17 cellular contexts compared by ENCODE assay signal in genomic region chrX:71990518-71990917, GRCh38.
A peak's percentile ranks its signal among the peaks of the same experiment; 100 is the strongest.
DNase-seq lines count a peak whose midpoint lies in the region; ATAC-seq and TF ChIP-seq lines count a peak whose summit lies in the region.
"Had no signal": no experiment of that assay in that cellular context is flagged by ENCODE, and none has a peak within 500 bp of the region (broad histone marks: within the 10 kb centered on the region; RNA-seq: fewer than 3 reads in every experiment).

No MANE protein-coding gene starts in this region.

- CTCF ChIA-PET in PC-3 (lab: Charles Lee): no interaction called here

- H3F3A ChIP-seq in PC-3 (ENCODE audit: low read length, unreplicated experiment): no peaks in the 10 kb centered on the region

- intact Hi-C loops in PC-3 (cut with micrococcal nuclease) (no loop called here), esophagus muscularis mucosa (cut with DNase I) (no loop called here)

- no peak overlapping the region for H2AK5ac ChIP-seq in trophoblast cell (ENCODE audit: low read length)

- H3K79me1 ChIP-seq in trophoblast cell (ENCODE audit: low read length): no peaks in the 10 kb centered on the region

- H2BK12ac ChIP-seq in trophoblast cell (ENCODE audit: low read length): no peak overlapping the region

- H3K4me1 Mint-ChIP-seq in immature natural killer cell: peaks cover 46 to 52% of the 10 kb centered on the region in 2 donors

- no peak overlapping the region for H4K12ac ChIP-seq in trophoblast cell (ENCODE audit: low read depth, low read length)

- DNase-seq in PC-3: no peak
- no peak for DNase-seq in immature natural killer cell
- DNase-seq in trophoblast cell: no peak
- DNase-seq in esophagus muscularis mucosa (ENCODE audit: extremely low spot score): no peak
- no peak for DNase-seq in occipital lobe (lab: John Stamatoyannopoulos, UW)
- DNase-seq in iPS-NIHi7 (ENCODE audit: extremely low spot score): no peak
- DNase-seq in NCI-H69 (lab: John Stamatoyannopoulos, UW): no peak
- DNase-seq: CD8-positive, alpha-beta T cell; DMS53; H9; NCI-H1417 treated with DMSO at 0.1 percent for 48 hours; NCI-H187 treated with DMSO at 0.1 percent for 48 hours; NCI-H524 treated with DMSO at 0.1 percent for 48 hours; SJCRH30 had no signal

- TF ChIP-seq CTCF in PC-3 (conservative IDR thresholded peaks at IDR 0.05; ENCODE audit: low read depth, low read length): no peak
- no peak for TF ChIP-seq CTCF in esophagus muscularis mucosa (IDR thresholded peaks at IDR 0.05)

- H2BK120ac ChIP-seq in trophoblast cell (ENCODE audit: insufficient read depth, low read length, poor library complexity): no peak overlapping the region

- H3K27me3 ChIP-seq in ACC112 (ENCODE audit: insufficient read depth, low read length) (no peaks in the 10 kb centered on the region), PC-3 (ENCODE audit: low read length) (no peaks in the 10 kb centered on the region), trophoblast cell (ENCODE audit: insufficient read depth, low read length) (no peaks in the 10 kb centered on the region), esophagus muscularis mucosa (no peaks in the 10 kb centered on the region)
- H3K27me3 ChIP-seq: SJCRH30 had no signal

- H3K79me2 ChIP-seq in ACC112 (ENCODE audit: control insufficient read depth, insufficient read depth, low read length, unreplicated experiment) (no peaks in the 10 kb centered on the region), PC-3 (ENCODE audit: low read length) (no peaks in the 10 kb centered on the region), trophoblast cell (ENCODE audit: control insufficient read depth, insufficient read depth, low read length, poor library complexity) (no peaks in the 10 kb centered on the region)

- H3K18ac ChIP-seq in trophoblast cell (ENCODE audit: low read length): no peak overlapping the region

- no peak overlapping the region for H2AFZ ChIP-seq in ACC112 (ENCODE audit: low read length, unreplicated experiment)
- no peak overlapping the region for H2AFZ ChIP-seq in PC-3 (ENCODE audit: low read length)
- H2AFZ ChIP-seq in trophoblast cell (ENCODE audit: insufficient read depth, low read length, poor library complexity): no peak overlapping the region

- H4K91ac ChIP-seq in trophoblast cell (ENCODE audit: low read depth, low read length): peak overlapping the region; percentile 38

- no peak for TF ChIP-seq EP300 in esophagus muscularis mucosa (IDR thresholded peaks at IDR 0.05)

- peaks cover 0 to 1% (median 0%) of the 10 kb centered on the region in 6 donors for H3K9me3 Mint-ChIP-seq in immature natural killer cell
- H3K9me3 Mint-ChIP-seq: CD8-positive, alpha-beta T cell had no signal

- H3K27ac ChIP-seq in ACC112 (ENCODE audit: low read depth, low read length) (peak overlapping the region; percentile 26; the same call in 1 of the 2 replicates), PC-3 (ENCODE audit: low read length) (peak overlapping the region; percentile 47), trophoblast cell (ENCODE audit: low read depth, low read length) (no peak overlapping the region), esophagus muscularis mucosa (replicated peaks in 1 of 4) (no peak overlapping the region)
- H3K27ac ChIP-seq: BLaER1, HL-60, SJCRH30 had no signal

- no peak overlapping the region for H4K8ac ChIP-seq in trophoblast cell (ENCODE audit: low read depth, low read length)

- WGBS in trophoblast cell (ENCODE audit: extremely low coverage, insufficient coverage, insufficient read length): no CpG with 5 or more reads among the region's 2 CpGs
- 86% methylated on average over 2 of the region's 2 CpGs for WGBS in esophagus muscularis mucosa

- H3K4ac ChIP-seq in trophoblast cell (ENCODE audit: low read depth, low read length): no peak overlapping the region

- peak overlapping the region; percentile 32; the same call in 1 of the 2 replicates for H3K9ac ChIP-seq in PC-3 (ENCODE audit: low read length)
- H3K9ac ChIP-seq in trophoblast cell (ENCODE audit: low read length): no peak overlapping the region
- H3K9ac ChIP-seq: BLaER1 had no signal

- no peaks in the 10 kb centered on the region for H3K9me2 ChIP-seq in PC-3 (replicated peaks; ENCODE audit: low read length)

- peaks cover 0 to 6% (median 0%) of the 10 kb centered on the region in 3 donors for H3K36me3 Mint-ChIP-seq in immature natural killer cell
- H3K36me3 Mint-ChIP-seq: CD8-positive, alpha-beta T cell had no signal

- H3K9me3 ChIP-seq in PC-3 (ENCODE audit: low read length): 0 out of 2 replicates have a peak, but pooled peaks cover 4% of the 10 kb centered on the region
- H3K9me3 ChIP-seq in trophoblast cell (ENCODE audit: insufficient read depth, low read depth, low read length): peaks cover 4% of the 10 kb centered on the region
- no peaks in the 10 kb centered on the region for H3K9me3 ChIP-seq in esophagus muscularis mucosa
- H3K9me3 ChIP-seq: SJCRH30 had no signal

- no peak overlapping the region for H2BK5ac ChIP-seq in trophoblast cell (ENCODE audit: low read depth, low read length, poor library complexity)

- H3K14ac ChIP-seq in trophoblast cell (ENCODE audit: low read length): no peak overlapping the region

- H3K23ac ChIP-seq in trophoblast cell (ENCODE audit: low read length): no peak overlapping the region

- ATAC-seq in PC-3: no peak
- ATAC-seq: CD8-positive, alpha-beta T cell had no signal

- H3K4me2 ChIP-seq in PC-3 (ENCODE audit: low read length) (no peak overlapping the region; the same call in 1 of the 2 replicates), trophoblast cell (ENCODE audit: low read length) (no peak overlapping the region)
- H3K4me2 ChIP-seq: BLaER1 had no signal

- no peaks in the 10 kb centered on the region for H3K36me3 ChIP-seq in ACC112 (ENCODE audit: insufficient read depth, low read length)
- no peaks in the 10 kb centered on the region for H3K36me3 ChIP-seq in PC-3 (ENCODE audit: low read depth, low read length)
- H3K36me3 ChIP-seq in trophoblast cell (ENCODE audit: control insufficient read depth in 1 of 2, insufficient read depth in 2 of 2, low read length in 2 of 2): no peaks in the 10 kb centered on the region
- H3K36me3 ChIP-seq in esophagus muscularis mucosa: no peaks in the 10 kb centered on the region
- H3K36me3 ChIP-seq: BLaER1, SJCRH30 had no signal

- TF ChIP-seq POLR2A in esophagus muscularis mucosa (IDR thresholded peaks at IDR 0.05; ENCODE audit: low read depth): no peak

- H3K4me3 Mint-ChIP-seq in immature natural killer cell: peak overlapping the region in 1 of 5 donors; percentile 1
- H3K4me3 Mint-ChIP-seq: CD8-positive, alpha-beta T cell had no signal

- H3K4me1 ChIP-seq in ACC112 (ENCODE audit: control insufficient read depth, insufficient read depth, low read length, unreplicated experiment) (peaks cover 5% of the 10 kb centered on the region), PC-3 (ENCODE audit: insufficient read depth, low read length) (peaks cover 13% of the 10 kb centered on the region; the same call in 1 of the 2 replicates), trophoblast cell (ENCODE audit: control insufficient read depth in 1 of 2, insufficient read depth in 2 of 2, low read length in 2 of 2) (peaks cover 11 to 21% of the 10 kb centered on the region in 2 experiments), esophagus muscularis mucosa (peaks cover 0 to 15% (median 6%) of the 10 kb centered on the region in 4 donors)

- BruUV-seq in PC-3 (replicated peaks; lab: Mats Ljungman, UMichigan): no TSS peak

- POLR2A ChIA-PET in PC-3 (lab: Charles Lee; ENCODE audit: unreplicated experiment): no interaction called here

- H3K27me3 Mint-ChIP-seq in immature natural killer cell (ENCODE audit: low read depth in 3 of 3): peaks cover 6 to 14% (median 9%) of the 10 kb centered on the region in 3 donors

- no peaks in the 10 kb centered on the region for H4K20me1 ChIP-seq in PC-3 (ENCODE audit: low read length)
- H4K20me1 ChIP-seq: BLaER1 had no signal

- no peak overlapping the region for H3K4me3 ChIP-seq in ACC112 (ENCODE audit: low read depth, low read length)
- H3K4me3 ChIP-seq in PC-3 (ENCODE audit: low read length): no peak overlapping the region
- H3K4me3 ChIP-seq in trophoblast cell (ENCODE audit: low read depth, low read length): no peak overlapping the region
- no peak overlapping the region for H3K4me3 ChIP-seq in esophagus muscularis mucosa
- H3K4me3 ChIP-seq: BLaER1, SJCRH30 had no signal

- H3K27ac Mint-ChIP-seq in immature natural killer cell: peak overlapping the region in 5 of 6 donors; percentile 8 to 97 (median 86)
- H3K27ac Mint-ChIP-seq: CD8-positive, alpha-beta T cell had no signal

Comparison
In these comparisons a context has a peak if more than half of its experiments do, and no peak if none do; other contexts are left out.
1. H3K27ac ChIP-seq: peak in ACC112 (single experiment) and PC-3 (single experiment); none in trophoblast cell (single experiment) and esophagus muscularis mucosa (0 of 4).